In genomic region chr3:138078901-138079344, GRCh38 we compare ENCODE assay signal across 10 cellular contexts. TPM values are rescaled to one million over a fixed set of nuclear protein-coding genes. Genes with fewer than 3 reads are reported as not detected.
DNase-seq lines count a peak whose midpoint lies in the region; ATAC-seq, FAIRE-seq and TF ChIP-seq lines count a peak whose summit lies in the region.
"Had no signal": no experiment of that assay in that cellular context is flagged by ENCODE, and none has a peak within 500 bp of the region (broad histone marks: within the 10 kb centered on the region; RNA-seq: fewer than 3 reads in every experiment).

No MANE protein-coding gene starts in this region.

- peak overlapping the region; percentile 75 for H2AK5ac ChIP-seq in mesenchymal stem cell (ENCODE audit: low read length, severe bottlenecking)

- no peaks in the 10 kb centered on the region for H3K36me3 ChIP-seq in BLaER1 treated with 17β-estradiol and CSF1 and Interleukin-3, amounts not matched to agents 10 nM and 100 nM
- H3K36me3 ChIP-seq in HUES48 (ENCODE audit: control insufficient read depth, insufficient read depth, low read length) (peaks cover 29% of the 10 kb centered on the region), astrocyte (ENCODE audit: insufficient read depth, low read length) (peaks cover 10% of the 10 kb centered on the region), mesenchymal stem cell (ENCODE audit: control insufficient read depth in 1 of 2, insufficient read depth in 2 of 2, low read depth in 1 of 2, low read length in 2 of 2) (peaks cover 23 to 35% of the 10 kb centered on the region in 2 experiments), colonic mucosa (no peaks in the 10 kb centered on the region)

- peak overlapping the region; percentile 40 for H3K4me3 Mint-ChIP-seq in astrocyte (ENCODE audit: unreplicated experiment)
- H3K4me3 Mint-ChIP-seq: IgD-negative memory B cell had no signal

- peak overlapping the region; percentile 84 for H3K27ac Mint-ChIP-seq in astrocyte (ENCODE audit: unreplicated experiment)
- H3K27ac Mint-ChIP-seq: IgD-negative memory B cell had no signal

- no peak overlapping the region for H3K23ac ChIP-seq in mesenchymal stem cell (ENCODE audit: low read length in 2 of 2)

- H2BK5ac ChIP-seq in mesenchymal stem cell (ENCODE audit: low read depth, low read length, poor library complexity, severe bottlenecking): peak overlapping the region; percentile 54

- H2BK12ac ChIP-seq in mesenchymal stem cell (ENCODE audit: low read length in 2 of 2): no peak overlapping the region

- H3K27me3 Mint-ChIP-seq in astrocyte (ENCODE audit: low read depth, unreplicated experiment): no peaks in the 10 kb centered on the region

- peak overlapping the region in 4 of 11 experiments; percentile 26 to 50 (median 39); a peak in 6 of 22 replicates for H3K27ac ChIP-seq in BLaER1 treated with 17β-estradiol and CSF1 and Interleukin-3, amounts not matched to agents 10 nM and 100 nM
- H3K27ac ChIP-seq in HUES48 (ENCODE audit: low read depth, low read length) (peak overlapping the region; percentile 66), astrocyte (ENCODE audit: low read depth, low read length) (peak overlapping the region; percentile 92), mesenchymal stem cell (ENCODE audit: low read length, poor library complexity, severe bottlenecking) (peak overlapping the region; percentile 93), colonic mucosa (no peak overlapping the region)

- peaks cover 6 to 40% (median 22%) of the 10 kb centered on the region in 10 experiments; a peak in 19 of 20 replicates for H3K4me1 ChIP-seq in BLaER1 treated with 17β-estradiol and CSF1 and Interleukin-3, amounts not matched to agents 10 nM and 100 nM
- H3K4me1 ChIP-seq in HUES48 (ENCODE audit: control insufficient read depth, insufficient read depth, low read length) (no peaks in the 10 kb centered on the region), astrocyte (ENCODE audit: insufficient read depth, low read length) (peaks cover 65% of the 10 kb centered on the region), mesenchymal stem cell (ENCODE audit: control insufficient read depth, insufficient read depth, low read depth, low read length) (peaks cover 39% of the 10 kb centered on the region), colonic mucosa (no peaks in the 10 kb centered on the region)

- H4K91ac ChIP-seq in mesenchymal stem cell (ENCODE audit: low read length): no peak overlapping the region

- peaks cover 0 to 4% (median 0%) of the 10 kb centered on the region in 11 experiments; a peak in 2 of 22 replicates for H3K9me3 ChIP-seq in BLaER1 treated with 17β-estradiol and CSF1 and Interleukin-3, amounts not matched to agents 10 nM and 100 nM (replicated peaks in 1 of 11)
- no peaks in the 10 kb centered on the region for H3K9me3 ChIP-seq in HUES48 (ENCODE audit: control insufficient read depth, insufficient read depth, low read length)
- no peaks in the 10 kb centered on the region for H3K9me3 ChIP-seq in astrocyte (ENCODE audit: insufficient read depth, low read depth, low read length)
- H3K9me3 ChIP-seq in mesenchymal stem cell (ENCODE audit: control insufficient read depth, low read length): no peaks in the 10 kb centered on the region
- no peaks in the 10 kb centered on the region for H3K9me3 ChIP-seq in colonic mucosa

- peaks cover 2% of the 10 kb centered on the region for H3K9me3 Mint-ChIP-seq in astrocyte (ENCODE audit: unreplicated experiment)

- peaks cover 37% of the 10 kb centered on the region for H3K36me3 Mint-ChIP-seq in astrocyte (ENCODE audit: low read depth, unreplicated experiment)
- H3K36me3 Mint-ChIP-seq: IgD-negative memory B cell had no signal

- DNase-seq in astrocyte (ENCODE audit: low read depth): peak; percentile 96
- peak; percentile 87 for DNase-seq in mesenchymal stem cell
- DNase-seq in NCI-H526 (lab: John Stamatoyannopoulos, UW): no peak
- DNase-seq in GF-D8 (lab: John Stamatoyannopoulos, UW): no peak
- DNase-seq in colonic mucosa: no peak

- no peaks in the 10 kb centered on the region for H3K79me2 ChIP-seq in astrocyte (ENCODE audit: insufficient read depth, low read length)

- H2BK120ac ChIP-seq in mesenchymal stem cell (ENCODE audit: low read depth, low read length): no peak overlapping the region

- peaks cover 14% of the 10 kb centered on the region for H3K79me1 ChIP-seq in mesenchymal stem cell (replicated peaks; ENCODE audit: low read length, poor library complexity, severe bottlenecking)

- WGBS in mesenchymal stem cell: no CpG with 5 or more reads among the region's 1 CpG

- no peak overlapping the region for H3K4me3 ChIP-seq in BLaER1 treated with 17β-estradiol and CSF1 and Interleukin-3, amounts not matched to agents 10 nM and 100 nM
- H3K4me3 ChIP-seq in HUES48 (ENCODE audit: low read depth, low read length) (no peak overlapping the region), astrocyte (ENCODE audit: insufficient read depth, low read depth, low read length) (no peak overlapping the region), mesenchymal stem cell (ENCODE audit: insufficient read depth in 1 of 2, low read depth in 1 of 2, low read length in 2 of 2) (no peak overlapping the region), colonic mucosa (no peak overlapping the region)

- H2AFZ ChIP-seq in astrocyte (ENCODE audit: low read depth, low read length) (no peak overlapping the region), mesenchymal stem cell (ENCODE audit: low read depth, low read length) (no peak overlapping the region)

- no peaks in the 10 kb centered on the region for H4K20me1 ChIP-seq in BLaER1 treated with 17β-estradiol and CSF1 and Interleukin-3, amounts not matched to agents 10 nM and 100 nM
- H4K20me1 ChIP-seq in astrocyte (ENCODE audit: insufficient read depth, low read length): peaks cover 4% of the 10 kb centered on the region

- no peak overlapping the region for H2BK15ac ChIP-seq in mesenchymal stem cell (ENCODE audit: low read depth, poor library complexity, severe bottlenecking)

- peaks cover 56% of the 10 kb centered on the region for H3K4me1 Mint-ChIP-seq in astrocyte (ENCODE audit: low read depth, unreplicated experiment)

- H3K4me2 ChIP-seq in BLaER1 treated with 17β-estradiol and CSF1 and Interleukin-3, amounts not matched to agents 10 nM and 100 nM: peak overlapping the region in 6 of 11 experiments; percentile 2 to 66 (median 47); a peak in 12 of 22 replicates
- H3K4me2 ChIP-seq in astrocyte (ENCODE audit: low read length) (peak overlapping the region; percentile 65), mesenchymal stem cell (ENCODE audit: low read length, poor library complexity, severe bottlenecking) (no peak overlapping the region)

- no peak for ATAC-seq in HG02759 (IDR thresholded peaks at IDR 0.05; ENCODE audit: unreplicated experiment)

- TF ChIP-seq CTCF in astrocyte (IDR thresholded peaks at IDR 0.05; ENCODE audit: insufficient read depth, low read depth, low read length) (no peak), colonic mucosa (IDR thresholded peaks at IDR 0.05) (no peak)

- no peak overlapping the region for H4K8ac ChIP-seq in mesenchymal stem cell (ENCODE audit: low read length)

- no peak overlapping the region for H3K9ac ChIP-seq in BLaER1 treated with 17β-estradiol and CSF1 and Interleukin-3, amounts not matched to agents 10 nM and 100 nM
- H3K9ac ChIP-seq in HUES48 (ENCODE audit: low read depth, low read length) (no peak overlapping the region), astrocyte (ENCODE audit: low read length) (peak overlapping the region; percentile 77), mesenchymal stem cell (ENCODE audit: low read length) (peak overlapping the region; percentile 15), colonic mucosa (ENCODE audit: low read depth in 2 of 2, low read length in 2 of 2) (no peak overlapping the region)

- no peak overlapping the region for H3K4ac ChIP-seq in mesenchymal stem cell (ENCODE audit: low read depth in 1 of 2, low read length in 2 of 2)

- no peak overlapping the region for H3K14ac ChIP-seq in mesenchymal stem cell (ENCODE audit: low read length in 2 of 2)

- intact Hi-C loops in colonic mucosa (cut with DNase I): no loop called here

- FAIRE-seq in astrocyte (lab: Jason Lieb, UNC): peak; percentile 89
- FAIRE-seq: H1 had no signal

- H3K27me3 ChIP-seq in BLaER1 treated with 17β-estradiol and CSF1 and Interleukin-3, amounts not matched to agents 10 nM and 100 nM: no peaks in the 10 kb centered on the region
- H3K27me3 ChIP-seq in HUES48 (ENCODE audit: control insufficient read depth, insufficient read depth, low read length) (no peaks in the 10 kb centered on the region), astrocyte (ENCODE audit: insufficient read depth, low read length) (no peaks in the 10 kb centered on the region), mesenchymal stem cell (ENCODE audit: control insufficient read depth in 1 of 2, insufficient read depth in 1 of 2, low read length in 2 of 2) (no peaks in the 10 kb centered on the region), colonic mucosa (no peaks in the 10 kb centered on the region)

- H3K18ac ChIP-seq in mesenchymal stem cell (ENCODE audit: low read depth in 1 of 2, low read length in 2 of 2): no peak overlapping the region

RNA-seq across cellular contexts. Expression of gene DZIP1L, which starts 36.5 kb away (rescaled TPM):
- 19.0 and 19.8 TPM in 2 replicates for total RNA-seq in astrocyte
- 8.9 TPM for polyA plus RNA-seq in mesenchymal stem cell (2013, experiment 1 of 2)
- 8.0 TPM for polyA plus RNA-seq in mesenchymal stem cell (2013, experiment 2 of 2)
- total RNA-seq in colonic mucosa: under 1 TPM; 0.69 to 0.89 TPM
- polyA plus RNA-seq: IgD-negative memory B cell had no signal

RNA-seq across cellular contexts. Expression of gene A4GNT, which starts 53.3 kb away (rescaled TPM):
- total RNA-seq in astrocyte: not detected in 2 replicates
- not detected for polyA plus RNA-seq in mesenchymal stem cell (2013, experiment 1 of 2)
- not detected for polyA plus RNA-seq in mesenchymal stem cell (2013, experiment 2 of 2)
- total RNA-seq in colonic mucosa: not detected
- total RNA-seq: H1 had no signal
- polyA plus RNA-seq: H1, IgD-negative memory B cell had no signal

Comparison
In these comparisons a context has a peak if more than half of its experiments do, and no peak if none do; other contexts are left out.
1. H3K9ac ChIP-seq: peak in astrocyte (single experiment) and mesenchymal stem cell (single experiment); none in BLaER1 treated with 17β-estradiol and CSF1 and Interleukin-3, amounts not matched to agents 10 nM and 100 nM (0 of 11), HUES48 (single experiment) and colonic mucosa (0 of 2).
2. DNase-seq: peak in astrocyte (single experiment) and mesenchymal stem cell (single experiment); none in NCI-H526 (0 of 2), GF-D8 (single experiment) and colonic mucosa (single experiment).
3. RNA of gene DZIP1L, which starts 36.5 kb away (total RNA-seq): 19.0 to 19.8 TPM in astrocyte; 0.69 to 0.89 TPM in colonic mucosa; every median in the first group is over 10 times any median in the second.